Comparison of ENCODE assay signal across 20 cellular contexts in the genomic region with DNA sequence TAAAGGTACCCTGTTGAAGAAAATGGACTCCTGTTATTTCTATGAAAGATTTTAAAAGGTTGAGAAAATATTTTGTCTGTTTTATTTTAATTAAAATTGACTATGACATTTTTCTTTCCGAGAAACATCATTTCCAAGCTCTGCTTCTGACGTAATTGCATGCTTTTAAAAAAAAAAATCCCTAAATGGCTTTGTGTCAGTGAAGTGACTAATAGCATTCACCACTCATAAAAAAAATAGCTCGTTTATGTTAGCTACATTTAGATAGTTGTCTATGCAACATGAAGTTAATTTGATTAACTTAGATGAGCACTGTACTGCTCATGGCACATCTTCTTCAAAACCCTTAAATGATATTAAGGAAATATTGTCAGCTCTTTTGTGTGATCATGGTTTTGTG.
"Had no signal": no experiment of that assay in that cellular context is flagged by ENCODE, and none has a peak within 500 bp of the region (broad histone marks: within the 10 kb centered on the region; RNA-seq: fewer than 3 reads in every experiment).

No MANE protein-coding gene starts in this region.

- H3K27ac Mint-ChIP-seq: activated naive CD8-positive, alpha-beta T cell treated with anti-CD3 and anti-CD28 coated beads for 36 hours; activated T-helper 1 cell treated with anti-CD3 and anti-CD28 coated beads, Interleukin-12 subunit alpha, Interleukin-12 subunit beta, Interleukin-2, Interleukin-4 antibody, amounts not matched to agents 30 ng/mL and 10 ng/mL and 1 ng/mL, durations not matched to agents 14 hours and 24 hours and 36 hours; T-cell had no signal

- H3K4me3 Mint-ChIP-seq: activated naive CD8-positive, alpha-beta T cell treated with anti-CD3 and anti-CD28 coated beads for 36 hours; activated T-helper 1 cell treated with anti-CD3 and anti-CD28 coated beads, Interleukin-12 subunit alpha, Interleukin-12 subunit beta, Interleukin-2, Interleukin-4 antibody, amounts not matched to agents 30 ng/mL and 10 ng/mL and 1 ng/mL, durations not matched to agents 14 hours and 24 hours and 36 hours; mesothelial cell of epicardium; T-cell had no signal

- H3K27ac ChIP-seq: esophagus muscularis mucosa, stomach, thoracic aorta, upper lobe of right lung had no signal

- H3K27me3 Mint-ChIP-seq: activated naive CD8-positive, alpha-beta T cell treated with anti-CD3 and anti-CD28 coated beads for 36 hours had no signal

- H3K4me1 Mint-ChIP-seq: activated naive CD8-positive, alpha-beta T cell treated with anti-CD3 and anti-CD28 coated beads for 36 hours; T-cell had no signal

- H3K9me3 ChIP-seq: esophagus muscularis mucosa, heart left ventricle, sigmoid colon, stomach, thoracic aorta, upper lobe of right lung had no signal

- FAIRE-seq: endometrium, frontal cortex had no signal

- H3K4me3 ChIP-seq: esophagus muscularis mucosa, heart left ventricle, lung, sigmoid colon, stomach, thoracic aorta, upper lobe of right lung had no signal

- ATAC-seq: activated CD4-positive, CD25-positive, alpha-beta regulatory T cell treated with anti-CD3 and anti-CD28 coated beads, Interleukin-2, amount 50 U/mL, for 24 hours; left colon; T-cell; upper lobe of right lung had no signal

- H3K9me3 Mint-ChIP-seq: activated naive CD8-positive, alpha-beta T cell treated with anti-CD3 and anti-CD28 coated beads for 36 hours; activated T-helper 1 cell treated with anti-CD3 and anti-CD28 coated beads, Interleukin-12 subunit alpha, Interleukin-12 subunit beta, Interleukin-2, Interleukin-4 antibody, amounts not matched to agents 30 ng/mL and 10 ng/mL and 1 ng/mL, durations not matched to agents 14 hours and 24 hours and 36 hours; T-cell had no signal

- H3K36me3 Mint-ChIP-seq: activated naive CD8-positive, alpha-beta T cell treated with anti-CD3 and anti-CD28 coated beads for 36 hours; mesothelial cell of epicardium; T-cell had no signal

- H3K4me1 ChIP-seq: upper lobe of right lung had no signal

- H3K36me3 ChIP-seq: esophagus muscularis mucosa, heart left ventricle, sigmoid colon, stomach, thoracic aorta, upper lobe of right lung had no signal

- DNase-seq: activated CD4-positive, alpha-beta T cell treated with anti-CD3 and anti-CD28 coated beads, Interleukin-2, amount 50 U/mL, for 1 hour; activated naive CD8-positive, alpha-beta T cell treated with anti-CD3 and anti-CD28 coated beads for 36 hours; anterior cingulate cortex; cerebellar nuclear complex; left colon; sigmoid colon; stimulated activated CD4-positive, alpha-beta T cell treated with anti-CD3 and anti-CD28 coated beads, Interleukin-1b, Interleukin-23, amount 100 ng/mL, for 48 hours; stomach; T-cell; T-helper 9 cell; upper lobe of right lung had no signal

- H3K27me3 ChIP-seq: esophagus muscularis mucosa, sigmoid colon, stomach, upper lobe of right lung had no signal
